ENCODE assay signal across 10 cellular contexts in the genomic region with DNA sequence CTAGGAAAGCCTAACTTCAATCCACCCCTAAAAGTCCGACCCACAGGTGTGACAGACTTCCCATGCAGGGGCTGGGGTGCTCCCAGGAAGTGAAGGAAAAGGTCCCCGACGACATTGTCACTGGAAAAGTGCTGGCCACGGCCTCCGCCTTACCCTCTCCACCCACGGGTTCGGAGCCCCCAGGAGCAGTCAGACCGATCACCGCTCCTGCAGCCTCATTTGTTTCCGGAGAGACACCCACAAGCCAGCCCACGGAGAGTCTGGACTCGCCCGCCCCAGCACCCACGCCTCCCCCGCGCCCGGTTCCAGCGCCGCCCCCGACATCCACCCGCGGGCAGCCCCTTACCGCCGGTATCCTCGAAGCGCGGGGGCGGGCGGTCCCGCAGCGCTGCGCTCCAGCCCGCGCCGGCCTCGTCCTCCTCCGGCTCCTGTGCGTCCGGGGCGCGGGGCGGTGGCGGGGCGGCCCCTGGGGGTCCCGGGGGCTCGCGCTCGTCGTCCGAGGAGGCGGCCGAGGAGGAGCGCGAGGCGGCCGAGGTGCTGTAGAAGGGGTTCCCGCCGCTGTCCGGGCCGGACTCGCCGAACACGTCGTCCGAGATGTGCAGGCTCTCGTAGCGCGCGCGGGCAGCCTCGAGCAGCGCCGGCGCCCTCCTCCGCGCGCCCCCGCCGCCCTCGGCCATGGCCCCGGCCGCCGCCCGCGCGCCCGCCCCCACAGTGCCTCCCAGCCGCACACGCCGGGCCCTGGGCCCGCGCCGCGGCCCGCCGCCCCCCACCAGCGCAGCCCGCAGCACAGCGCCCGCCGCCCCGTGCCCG. TPM values are rescaled to one million over a fixed set of nuclear protein-coding genes. Genes with fewer than 3 reads are reported as not detected.
DNase-seq lines count a peak whose midpoint lies in the region; ATAC-seq and TF ChIP-seq lines count a peak whose summit lies in the region.
"Had no signal": no experiment of that assay in that cellular context is flagged by ENCODE, and none has a peak within 500 bp of the region (broad histone marks: within the 10 kb centered on the region; RNA-seq: fewer than 3 reads in every experiment).

No MANE protein-coding gene starts in this region.

- no peak overlapping the region for H3K9ac ChIP-seq in smooth muscle cell (ENCODE audit: low read depth)

- H4K20me1 ChIP-seq in smooth muscle cell (ENCODE audit: low read depth): peaks cover 9% of the 10 kb centered on the region

- H2AFZ ChIP-seq in smooth muscle cell (ENCODE audit: low read depth): no peak overlapping the region

- peak overlapping the region; percentile 74 for H3K4me3 ChIP-seq in SJCRH30
- peak overlapping the region; percentile 44 for H3K4me3 ChIP-seq in smooth muscle cell

- H3K27me3 ChIP-seq in SJCRH30 (no peaks in the 10 kb centered on the region), smooth muscle cell (ENCODE audit: low read depth) (peaks cover 72% of the 10 kb centered on the region)

- H3F3A ChIP-seq in smooth muscle cell (ENCODE audit: low read depth): peaks cover 5% of the 10 kb centered on the region

- WGBS in smooth muscle cell (ENCODE audit: low lambda C conversion rate): 0% methylated on average over 28 of the region's 103 CpGs

- H3K4me2 ChIP-seq in smooth muscle cell: peak overlapping the region; percentile 82

- peak in 1 of 2 donors; percentile 20 for ATAC-seq in left cardiac atrium

- H3K79me2 ChIP-seq in smooth muscle cell (ENCODE audit: low read depth): no peaks in the 10 kb centered on the region

- H3K9me3 ChIP-seq in SJCRH30 (replicated peaks): no peaks in the 10 kb centered on the region
- H3K9me3 ChIP-seq in smooth muscle cell (replicated peaks; ENCODE audit: low read depth): no peaks in the 10 kb centered on the region
- H3K9me3 ChIP-seq: neutrophil had no signal

- no peak overlapping the region for H3K27ac ChIP-seq in SJCRH30
- H3K27ac ChIP-seq in smooth muscle cell (ENCODE audit: low read depth): no peak overlapping the region
- H3K27ac ChIP-seq: neutrophil had no signal

- TF ChIP-seq CTCF in smooth muscle cell (IDR thresholded peaks at IDR 0.05; ENCODE audit: borderline replicate concordance, insufficient read depth, poor library complexity, severe bottlenecking): no peak
- TF ChIP-seq CTCF in GM10266 (IDR thresholded peaks at IDR 0.05; ENCODE audit: control insufficient read depth, insufficient read depth, low read depth, missing control alignments): no peak

- H3K4me1 ChIP-seq in SJCRH30 (no peaks in the 10 kb centered on the region; the same call in 1 of the 2 replicates), smooth muscle cell (ENCODE audit: low read depth) (peaks cover 24% of the 10 kb centered on the region)

- intact Hi-C loops in left cardiac atrium (cut with DNase I): no loop called here

- peak; percentile 38 for DNase-seq in NCI-H748 (lab: John Stamatoyannopoulos, UW; ENCODE audit: unreplicated experiment)
- no peak for DNase-seq in NCI-H748 treated with DMSO at 0.1 percent for 48 hours (lab: John Stamatoyannopoulos, UW)
- DNase-seq in SJCRH30: peak; percentile 20 to 29
- peak; percentile 30 for DNase-seq in left cardiac atrium
- DNase-seq in smooth muscle cell (lab: John Stamatoyannopoulos, UW; ENCODE audit: unreplicated experiment): no peak
- DNase-seq in NCI-H2029 treated with DMSO at 0.1 percent for 48 hours (lab: John Stamatoyannopoulos, UW): no peak
- DNase-seq in H4 (ENCODE audit: low spot score): no peak
- no peak for DNase-seq in GM10266 (ENCODE audit: extremely low spot score)

- peaks cover 6% of the 10 kb centered on the region for H3K36me3 ChIP-seq in SJCRH30
- no peaks in the 10 kb centered on the region for H3K36me3 ChIP-seq in smooth muscle cell (ENCODE audit: low read depth)
- H3K36me3 ChIP-seq: neutrophil had no signal

RNA-seq across cellular contexts. Expression of a gene that starts 0.7 kb away (rescaled TPM):
- 20.2 and 21.6 TPM in 2 replicates for total RNA-seq in SJCRH30 (2014; rRNA removed; shearing (Covaris generic))
- total RNA-seq in left cardiac atrium (10 to 100 TPM; 19.6 to 24.8 TPM), smooth muscle cell (0.58 and 0.94 TPM in 2 replicates)
- polyA plus RNA-seq in smooth muscle cell: 0.83 and 2.2 TPM in 2 replicates
- 0.74 and 1.5 TPM in 2 replicates for total RNA-seq in H4 (2014; rRNA removed; shearing (Covaris generic))
- total RNA-seq: T-helper 2 cell treated with Interferon-gamma antibody and Interleukin-4, amounts not matched to agents 100 ng/mL and 5 ng/mL, for 36 hours had no signal

Comparison
In these comparisons a context has a peak if more than half of its experiments do, and no peak if none do; other contexts are left out.
1. DNase-seq: peak in NCI-H748 (single experiment), SJCRH30 (2 of 2) and left cardiac atrium (single experiment); none in NCI-H748 treated with DMSO at 0.1 percent for 48 hours (single experiment), smooth muscle cell (single experiment), NCI-H2029 treated with DMSO at 0.1 percent for 48 hours (single experiment), H4 (single experiment) and GM10266 (single experiment).